Comparison of ENCODE assay signal across 18 cellular contexts in the genomic region with DNA sequence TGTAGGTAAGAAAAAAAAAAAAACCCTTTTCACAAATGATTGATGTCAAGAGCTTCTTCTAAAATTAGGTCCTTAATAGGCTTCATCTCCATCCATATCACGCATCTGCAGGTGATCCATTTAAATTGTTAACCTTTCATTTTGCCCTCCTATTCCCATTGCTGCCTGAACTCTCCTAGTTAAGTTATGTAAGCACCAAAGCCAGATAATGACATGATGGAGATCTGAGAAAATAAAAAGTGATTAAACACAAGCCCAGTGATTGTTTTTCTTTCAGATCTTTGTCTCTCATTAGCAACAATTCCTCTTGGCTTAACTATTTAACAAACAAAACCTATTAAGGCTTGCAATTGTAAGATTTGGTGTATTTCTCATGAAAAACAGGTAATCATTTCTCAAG. TPM values are rescaled to one million over a fixed set of nuclear protein-coding genes. Genes with fewer than 3 reads are reported as not detected.
DNase-seq lines count a peak whose midpoint lies in the region; ATAC-seq and TF ChIP-seq lines count a peak whose summit lies in the region.
"Had no signal": no experiment of that assay in that cellular context is flagged by ENCODE, and none has a peak within 500 bp of the region (broad histone marks: within the 10 kb centered on the region; RNA-seq: fewer than 3 reads in every experiment).

No MANE protein-coding gene starts in this region.

- H3K36me3 ChIP-seq in CD8-positive, alpha-beta T cell (ENCODE audit: insufficient read depth, low read length) = peaks cover 29% of the 10 kb centered on the region
- peaks cover 4% of the 10 kb centered on the region; the same call in 1 of the 2 replicates for H3K36me3 ChIP-seq in GM23338 (ENCODE audit: insufficient read depth)

- no peak overlapping the region for H3K4me3 ChIP-seq in CD8-positive, alpha-beta T cell (ENCODE audit: low read depth, low read length)
- no peak overlapping the region for H3K4me3 ChIP-seq in GM23338
- H3K4me3 ChIP-seq: GM12878, SJSA1 had no signal

- no peak overlapping the region for H3K4me2 ChIP-seq in GM23338

- ATAC-seq in CD8-positive, alpha-beta T cell = no peak
- ATAC-seq in effector memory CD8-positive, alpha-beta T cell (replicated peaks) = no peak
- ATAC-seq in GM23338 = no peak
- ATAC-seq in HG02973 (IDR thresholded peaks at IDR 0.05; ENCODE audit: unreplicated experiment) = no peak
- ATAC-seq: GM12878 had no signal

- no peak overlapping the region for H3K27ac ChIP-seq in CD8-positive, alpha-beta T cell (ENCODE audit: low read depth, low read length)
- H3K27ac ChIP-seq in GM23338 (ENCODE audit: low read depth) = no peak overlapping the region
- H3K27ac ChIP-seq: RWPE1, SJSA1 had no signal

- peaks cover 10% of the 10 kb centered on the region for H3K4me1 Mint-ChIP-seq in CD8-positive, alpha-beta T cell (ENCODE audit: low read depth)
- H3K4me1 Mint-ChIP-seq in effector memory CD8-positive, alpha-beta T cell (ENCODE audit: low read depth in 2 of 2) = peaks cover 5 to 27% of the 10 kb centered on the region in 2 donors
- H3K4me1 Mint-ChIP-seq in GM23338 = peaks cover 3% of the 10 kb centered on the region
- H3K4me1 Mint-ChIP-seq: H9 had no signal

- H3K79me2 ChIP-seq in GM23338 (replicated peaks; ENCODE audit: insufficient read depth) = 0 out of 2 replicates have a peak, but pooled peaks cover 3% of the 10 kb centered on the region

- TF ChIP-seq CTCF in CD8-positive, alpha-beta T cell (IDR thresholded peaks at IDR 0.05) = no peak
- no peak for TF ChIP-seq CTCF in GM23338 (conservative IDR thresholded peaks at IDR 0.05; ENCODE audit: low read depth in 2 of 2)

- H3K36me3 Mint-ChIP-seq in CD8-positive, alpha-beta T cell = peaks cover 82% of the 10 kb centered on the region
- H3K36me3 Mint-ChIP-seq in effector memory CD8-positive, alpha-beta T cell (ENCODE audit: insufficient read depth) = peaks cover 28% of the 10 kb centered on the region
- H3K36me3 Mint-ChIP-seq in GM23338 (ENCODE audit: low read depth) = peaks cover 11% of the 10 kb centered on the region

- H3K4me3 Mint-ChIP-seq in CD8-positive, alpha-beta T cell = no peak overlapping the region
- no peak overlapping the region for H3K4me3 Mint-ChIP-seq in effector memory CD8-positive, alpha-beta T cell
- no peak overlapping the region for H3K4me3 Mint-ChIP-seq in GM23338
- H3K4me3 Mint-ChIP-seq: H9, IgD-negative memory B cell had no signal

- H3K9me2 ChIP-seq in GM23338 (ENCODE audit: insufficient read depth) = no peaks in the 10 kb centered on the region

- POLR2A ChIA-PET in CD8-positive, alpha-beta T cell (lab: Charles Lee) = no interaction called here

- no peak overlapping the region for H2AFZ ChIP-seq in GM23338

- no peaks in the 10 kb centered on the region for H3K27me3 Mint-ChIP-seq in CD8-positive, alpha-beta T cell (ENCODE audit: low read depth)
- H3K27me3 Mint-ChIP-seq in effector memory CD8-positive, alpha-beta T cell = no peaks in the 10 kb centered on the region
- no peaks in the 10 kb centered on the region for H3K27me3 Mint-ChIP-seq in GM23338 (ENCODE audit: insufficient read depth, low read depth, poor library complexity)
- H3K27me3 Mint-ChIP-seq: IgD-negative memory B cell had no signal

- DNase-seq in CD8-positive, alpha-beta T cell = no peak
- peak; percentile 35 for DNase-seq in NCI-H1417 treated with DMSO at 0.1 percent for 48 hours (lab: John Stamatoyannopoulos, UW)
- DNase-seq in SK-N-DZ (ENCODE audit: low spot score) = peak; percentile 74
- DNase-seq in effector memory CD8-positive, alpha-beta T cell = no peak
- no peak for DNase-seq in NCI-H1930 (lab: John Stamatoyannopoulos, UW)
- no peak for DNase-seq in GM23338 (ENCODE audit: low spot score)
- no peak for DNase-seq in head of caudate nucleus
- DNase-seq: C1 segment of cervical spinal cord; H9; NCI-H1694 treated with DMSO at 0.1 percent for 48 hours; NCI-H2171; NK-92 treated with Interleukin-12 subunit alpha and Interleukin-12 subunit beta, amount 100 ng/mL, for 24 hours; T-helper 1 cell had no signal

- H3K9me3 Mint-ChIP-seq in CD8-positive, alpha-beta T cell = no peaks in the 10 kb centered on the region
- H3K9me3 Mint-ChIP-seq in effector memory CD8-positive, alpha-beta T cell = no peaks in the 10 kb centered on the region
- H3K9me3 Mint-ChIP-seq in GM23338 = no peaks in the 10 kb centered on the region
- H3K9me3 Mint-ChIP-seq: H9, IgD-negative memory B cell had no signal

- H3K27me3 ChIP-seq in CD8-positive, alpha-beta T cell (ENCODE audit: insufficient read depth, low read length) = no peaks in the 10 kb centered on the region
- no peaks in the 10 kb centered on the region for H3K27me3 ChIP-seq in GM23338 (ENCODE audit: insufficient read depth)
- H3K27me3 ChIP-seq: SJSA1 had no signal

- intact Hi-C loops in CD8-positive, alpha-beta T cell (cut with DNase I, micrococcal nuclease) = no loop called here
- intact Hi-C loops in head of caudate nucleus (cut with DNase I) = no loop called here

- no peaks in the 10 kb centered on the region for H4K20me1 ChIP-seq in GM23338 (replicated peaks; ENCODE audit: insufficient read depth)

- no peaks in the 10 kb centered on the region for H3K9me3 ChIP-seq in CD8-positive, alpha-beta T cell (ENCODE audit: low read length)
- H3K9me3 ChIP-seq: SJSA1 had no signal

- no peaks in the 10 kb centered on the region for H3F3A ChIP-seq in GM23338 (replicated peaks; ENCODE audit: low read depth)

- CTCF ChIA-PET in CD8-positive, alpha-beta T cell (lab: Charles Lee) = no interaction called here

- H3K4me1 ChIP-seq in CD8-positive, alpha-beta T cell (ENCODE audit: insufficient read depth, low read length) = no peaks in the 10 kb centered on the region
- no peaks in the 10 kb centered on the region for H3K4me1 ChIP-seq in GM23338 (ENCODE audit: insufficient read depth)
- H3K4me1 ChIP-seq: SJSA1 had no signal

- H3K27ac Mint-ChIP-seq in CD8-positive, alpha-beta T cell = peak overlapping the region; percentile 19
- H3K27ac Mint-ChIP-seq in effector memory CD8-positive, alpha-beta T cell = peak overlapping the region; percentile 32 to 58
- H3K27ac Mint-ChIP-seq in GM23338 = no peak overlapping the region

TF ChIP-seq in GM23338, 12 proteins besides CTCF, POLR2A, EP300 and RAD21 (continues in another document):
- TF ChIP-seq NANOG (IDR thresholded peaks at IDR 0.05; ENCODE audit: borderline replicate concordance) (no peak), EZH2 (IDR thresholded peaks at IDR 0.05; ENCODE audit: low read depth, unreplicated experiment) (no peak)

RNA-seq across cellular contexts. Expression of a gene that starts 20.0 kb away (rescaled TPM):
- total RNA-seq in CD8-positive, alpha-beta T cell = 10 to 100 TPM; 15.5 to 19.1 TPM
- polyA plus RNA-seq in SK-N-DZ (2014; cell fraction: cytosol; rRNA removed) = 65.9 and 68.6 TPM in 2 replicates
- 54.4 and 62.8 TPM in 2 replicates for polyA plus RNA-seq in SK-N-DZ (2014; cell fraction: nucleus; rRNA removed)
- 36.8 and 41.1 TPM in 2 replicates for total RNA-seq in GM23338 (2014; rRNA removed; shearing (Covaris generic))
- 10.8 and 13.4 TPM in 2 replicates for polyA plus RNA-seq in GM23338 (2016; fragmentation: Nextera tagmentation; extraction: Ambion mirVana)

Comparison
In these comparisons a context has a peak if more than half of its experiments do, and no peak if none do; other contexts are left out.
1. DNase-seq: peak in NCI-H1417 treated with DMSO at 0.1 percent for 48 hours (single experiment) and SK-N-DZ (single experiment); none in CD8-positive, alpha-beta T cell (0 of 7), effector memory CD8-positive, alpha-beta T cell (0 of 3), NCI-H1930 (0 of 2), GM23338 (single experiment) and head of caudate nucleus (0 of 42).